19 cellular contexts compared by ENCODE assay signal in genomic region chr1:82269466-82269865, GRCh38.
DNase-seq lines count a peak whose midpoint lies in the region; ATAC-seq, FAIRE-seq and TF ChIP-seq lines count a peak whose summit lies in the region.
"Had no signal": no experiment of that assay in that cellular context is flagged by ENCODE, and none has a peak within 500 bp of the region (broad histone marks: within the 10 kb centered on the region; RNA-seq: fewer than 3 reads in every experiment).

No MANE protein-coding gene starts in this region.

- no peak overlapping the region for H3K4me3 ChIP-seq in mammary epithelial cell (replicated peaks in 1 of 3; ENCODE audit: insufficient read depth in 1 of 3, low read depth in 2 of 3, low read length in 3 of 3)
- H3K4me3 ChIP-seq in OCI-LY7 (ENCODE audit: low read depth, low read length, poor library complexity, severe bottlenecking), result no peak overlapping the region
- H3K4me3 ChIP-seq: gastrocnemius medialis, stomach had no signal

- peaks cover 14% of the 10 kb centered on the region for H3K4me1 ChIP-seq in mammary epithelial cell (ENCODE audit: insufficient read depth, low read length)
- no peaks in the 10 kb centered on the region for H3K4me1 ChIP-seq in OCI-LY7 (ENCODE audit: insufficient read depth, low read length, poor library complexity, severe bottlenecking)
- H3K4me1 ChIP-seq: gastrocnemius medialis had no signal

- H3K79me2 ChIP-seq in mammary epithelial cell (ENCODE audit: insufficient read depth, low read length), result no peaks in the 10 kb centered on the region
- H3K79me2 ChIP-seq in OCI-LY7 (ENCODE audit: insufficient read depth, low read depth, low read length), result no peaks in the 10 kb centered on the region

- no peaks in the 10 kb centered on the region for H3K27me3 Mint-ChIP-seq in CD4-positive, alpha-beta T cell
- H3K27me3 Mint-ChIP-seq: CD4-positive, CD25-positive, alpha-beta regulatory T cell had no signal

- FAIRE-seq in urothelium cell line (lab: Jason Lieb, UNC), result no peak
- FAIRE-seq: GM12891 had no signal

- H3K27me3 ChIP-seq in mammary epithelial cell (ENCODE audit: insufficient read depth, low read length), result no peaks in the 10 kb centered on the region
- H3K27me3 ChIP-seq in CD4-positive, alpha-beta T cell (ENCODE audit: control insufficient read depth, insufficient read depth, low read length), result no peaks in the 10 kb centered on the region
- H3K27me3 ChIP-seq: gastrocnemius medialis, stomach had no signal

- H3K9ac ChIP-seq in mammary epithelial cell (ENCODE audit: insufficient read depth, low read length), result no peak overlapping the region

- BruUV-seq in mammary epithelial cell (replicated peaks; lab: Mats Ljungman, UMichigan), result no TSS peak
- no TSS peak for BruUV-seq in OCI-LY7 (replicated peaks; lab: Mats Ljungman, UMichigan)

- no peaks in the 10 kb centered on the region for H3K9me3 ChIP-seq in mammary epithelial cell (replicated peaks; ENCODE audit: insufficient read depth, low read length)
- H3K9me3 ChIP-seq in CD4-positive, alpha-beta T cell (ENCODE audit: control insufficient read depth, low read length), result no peaks in the 10 kb centered on the region
- no peaks in the 10 kb centered on the region for H3K9me3 ChIP-seq in OCI-LY7 (ENCODE audit: low read length)
- H3K9me3 ChIP-seq: gastrocnemius medialis, stomach had no signal

- no peaks in the 10 kb centered on the region for H3K36me3 Mint-ChIP-seq in CD4-positive, alpha-beta T cell (ENCODE audit: low read depth)
- H3K36me3 Mint-ChIP-seq: CD4-positive, CD25-positive, alpha-beta regulatory T cell; immature natural killer cell had no signal

- no peaks in the 10 kb centered on the region for H3K36me3 ChIP-seq in mammary epithelial cell (ENCODE audit: insufficient read depth, low read length)
- no peaks in the 10 kb centered on the region for H3K36me3 ChIP-seq in OCI-LY7 (ENCODE audit: insufficient read depth, low read length)
- H3K36me3 ChIP-seq: gastrocnemius medialis, stomach had no signal

- H3K4me2 ChIP-seq in mammary epithelial cell (ENCODE audit: insufficient read depth, low read depth, low read length) (peak overlapping the region; percentile 10), OCI-LY7 (ENCODE audit: low read length) (no peak overlapping the region)

- no peak overlapping the region for H3K4me3 Mint-ChIP-seq in CD4-positive, alpha-beta T cell
- H3K4me3 Mint-ChIP-seq: CD4-positive, CD25-positive, alpha-beta regulatory T cell; HFFc6; immature natural killer cell had no signal

- dilution Hi-C loops in mammary epithelial cell (cut with HindIII; ENCODE audit: low sequenced_read_pairs), result no loop called here

- DNase-seq in HuH-7.5 (ENCODE audit: low spot score), result peak; percentile 3
- peak; percentile 62 for DNase-seq in mammary epithelial cell
- peak; percentile 7 for DNase-seq in hepatic stellate cell (ENCODE audit: low spot score)
- peak; percentile 40 for DNase-seq in urothelium cell line (ENCODE audit: low spot score)
- DNase-seq in CD4-positive, alpha-beta T cell, result no peak
- DNase-seq in OCI-LY7 (ENCODE audit: low spot score), result no peak
- no peak for DNase-seq in NCI-H1694 (lab: John Stamatoyannopoulos, UW)
- DNase-seq: amygdala; CD4-positive, CD25-positive, alpha-beta regulatory T cell; gastrocnemius medialis; HFFc6; immature natural killer cell; Karpas-422; NCI-H146; NCI-H510A treated with DMSO at 0.1 percent for 48 hours; stimulated activated CD4-positive, alpha-beta T cell treated with anti-CD3 and anti-CD28 coated beads, Interleukin-12 subunit alpha, Interleukin-12 subunit beta, amount 100 ng/mL, for 4 hours; stomach had no signal

- H3K4me1 Mint-ChIP-seq in CD4-positive, alpha-beta T cell (ENCODE audit: low read depth), result no peaks in the 10 kb centered on the region
- H3K4me1 Mint-ChIP-seq: CD4-positive, CD25-positive, alpha-beta regulatory T cell; immature natural killer cell had no signal

- H3K9me3 Mint-ChIP-seq in CD4-positive, alpha-beta T cell, result no peaks in the 10 kb centered on the region
- H3K9me3 Mint-ChIP-seq: activated T-helper 2 cell treated with anti-CD3 and anti-CD28 coated beads, Interferon-gamma antibody, Interleukin-2, Interleukin-4, amounts not matched to agents 10 μg/mL and 5 μg/mL and 100 μg/mL, durations not matched to agents 14 hours and 24 hours and 36 hours had no signal

- TF ChIP-seq CTCF in mammary epithelial cell (conservative IDR thresholded peaks at IDR 0.05 in 1 of 2, IDR thresholded peaks at IDR 0.05 in 1 of 2; ENCODE audit: extremely low read depth in 1 of 2, insufficient read depth in 1 of 2, low read depth in 1 of 2, low read length in 2 of 2) (no peak), OCI-LY7 (conservative IDR thresholded peaks at IDR 0.05; ENCODE audit: low read length) (no peak)
- TF ChIP-seq CTCF in CD4-positive, alpha-beta T cell (IDR thresholded peaks at IDR 0.05), result no peak

- H3K27ac Mint-ChIP-seq in CD4-positive, alpha-beta T cell, result no peak overlapping the region
- H3K27ac Mint-ChIP-seq: activated T-helper 2 cell treated with anti-CD3 and anti-CD28 coated beads, Interferon-gamma antibody, Interleukin-2, Interleukin-4, amounts not matched to agents 10 μg/mL and 5 μg/mL and 100 μg/mL, durations not matched to agents 14 hours and 24 hours and 36 hours; CD4-positive, CD25-positive, alpha-beta regulatory T cell; HFFc6; immature natural killer cell had no signal

- no peak for ATAC-seq in CD4-positive, alpha-beta T cell (ENCODE audit: poor library complexity)
- ATAC-seq: gastrocnemius medialis had no signal

- no peaks in the 10 kb centered on the region for H3K9me2 ChIP-seq in OCI-LY7 (ENCODE audit: insufficient read depth, low read length)

- H4K20me1 ChIP-seq in mammary epithelial cell (ENCODE audit: insufficient read depth, low read length) (no peaks in the 10 kb centered on the region), OCI-LY7 (ENCODE audit: insufficient read depth, low read length) (no peaks in the 10 kb centered on the region)

- in situ Hi-C loops in mammary epithelial cell (cut with MboI; ENCODE audit: low sequenced_read_pairs in 2 of 2), result no loop called here

- WGBS in mammary epithelial cell (ENCODE audit: low coverage, missing lambda C conversion rate), result 0% methylated on average over 4 of the region's 4 CpGs

- CTCF ChIA-PET in mammary epithelial cell (lab: Charles Lee; ENCODE audit: low non-redundant PET), result no interaction called here
- CTCF ChIA-PET in CD4-positive, alpha-beta T cell (lab: Charles Lee), result no interaction called here
- CTCF ChIA-PET in OCI-LY7 (lab: Charles Lee; ENCODE audit: unreplicated experiment), result no interaction called here

- H3K27ac ChIP-seq in mammary epithelial cell (ENCODE audit: insufficient read depth, low read depth, low read length) (no peak overlapping the region), OCI-LY7 (ENCODE audit: low read depth, low read length, poor library complexity, severe bottlenecking) (no peak overlapping the region)
- H3K27ac ChIP-seq in CD4-positive, alpha-beta T cell (ENCODE audit: low read depth, low read length), result no peak overlapping the region
- H3K27ac ChIP-seq: gastrocnemius medialis, stomach had no signal

- POLR2A ChIA-PET in CD4-positive, alpha-beta T cell (lab: Charles Lee), result no interaction called here
- POLR2A ChIA-PET in OCI-LY7 (lab: Charles Lee), result interaction anchor here (0.6 kb wide), 1 partner anchor 218 kb away, joined by 4 read pairs; no protein-coding TSS in a partner anchor

- peak overlapping the region; percentile 74 for H2AFZ ChIP-seq in mammary epithelial cell (ENCODE audit: low read depth, low read length)
- no peak overlapping the region for H2AFZ ChIP-seq in OCI-LY7 (ENCODE audit: low read length)

- intact Hi-C loops in mammary epithelial cell (cut with micrococcal nuclease) (no loop called here), OCI-LY7 (cut with micrococcal nuclease; ENCODE audit: unreplicated experiment) (no loop called here)
- intact Hi-C loops in CD4-positive, alpha-beta T cell (cut with DNase I, micrococcal nuclease), result no loop called here

Comparison
In these comparisons a context has a peak if more than half of its experiments do, and no peak if none do; other contexts are left out.
1. DNase-seq: peak in HuH-7.5 (single experiment), mammary epithelial cell (single experiment), hepatic stellate cell (single experiment) and urothelium cell line (single experiment); none in CD4-positive, alpha-beta T cell (0 of 10), OCI-LY7 (single experiment) and NCI-H1694 (single experiment).